ENCODE assay signal across 28 cellular contexts in genomic region chr11:133987221-133987620, GRCh38. TPM values are rescaled to one million over a fixed set of nuclear protein-coding genes. Genes with fewer than 3 reads are reported as not detected.
"Had no signal": no experiment of that assay in that cellular context is flagged by ENCODE, and none has a peak within 500 bp of the region (broad histone marks: within the 10 kb centered on the region; RNA-seq: fewer than 3 reads in every experiment).

No MANE protein-coding gene starts in this region.

- H3K9me3 ChIP-seq: ascending aorta, esophagus squamous epithelium, gastroesophageal sphincter, heart right ventricle had no signal

- H3K4me1 ChIP-seq: ascending aorta, esophagus squamous epithelium, gastroesophageal sphincter had no signal

- H3K27ac ChIP-seq: ascending aorta, brain microvascular endothelial cell, coronary artery, dorsolateral prefrontal cortex, esophagus squamous epithelium, gastroesophageal sphincter, heart right ventricle had no signal

- H3K27me3 ChIP-seq: ascending aorta, brain microvascular endothelial cell, gastroesophageal sphincter had no signal

- H3K36me3 ChIP-seq: ascending aorta, brain microvascular endothelial cell, esophagus squamous epithelium, gastroesophageal sphincter, heart right ventricle had no signal

- DNase-seq: activated CD4-positive, alpha-beta memory T cell treated with anti-CD3 and anti-CD28 coated beads for 36 hours; activated CD4-positive, alpha-beta T cell treated with anti-CD3 and anti-CD28 coated beads for 36 hours; activated CD4-positive, alpha-beta T cell treated with anti-CD3 and anti-CD28 coated beads, Interleukin-2, amount 10 ng/mL, durations not matched to agents 24 days and 14 days; activated CD4-positive, CD25-positive, alpha-beta regulatory T cell; activated CD4-positive, CD25-positive, alpha-beta regulatory T cell treated with anti-CD3 and anti-CD28 coated beads, Interleukin-2, amount 50 U/mL, for 72 hours; activated CD8-positive, alpha-beta memory T cell treated with anti-CD3 and anti-CD28 coated beads, Interleukin-2, amount 10 ng/mL, durations not matched to agents 7 days and 5 days; activated CD8-positive, alpha-beta memory T cell treated with anti-CD3 and anti-CD28 coated beads, Interleukin-2, amount 50 U/mL, for 4 hours; activated CD8-positive, alpha-beta T cell treated with anti-CD3 and anti-CD28 coated beads, Interleukin-2, amount 10 ng/mL, durations not matched to agents 7 days and 5 days; activated gamma-delta T cell; activated naive CD4-positive, alpha-beta T cell; activated naive CD4-positive, alpha-beta T cell treated with anti-CD3 and anti-CD28 coated beads, Interleukin-2, amount 10 ng/mL, durations not matched to agents 7 days and 5 days; activated naive CD8-positive, alpha-beta T cell treated with anti-CD3 and anti-CD28 coated beads, Interleukin-2, amount 10 ng/mL, durations not matched to agents 7 days and 5 days; activated T-cell treated with anti-CD3 and anti-CD28 coated beads, Interleukin-2, amount 50 U/mL, for 1 hour; activated T-cell treated with anti-CD3 and anti-CD28 coated beads, Interleukin-2, amount 50 U/mL, for 48 hours; brain microvascular endothelial cell; dorsolateral prefrontal cortex; effector memory CD4-positive, alpha-beta T cell; erythroblast; esophagus squamous epithelium; foreskin melanocyte; heart right ventricle; T-helper 2 cell had no signal

- H3K4me3 ChIP-seq: ascending aorta, coronary artery, dorsolateral prefrontal cortex, esophagus squamous epithelium, gastroesophageal sphincter, heart right ventricle had no signal

- ATAC-seq: activated CD4-positive, alpha-beta T cell treated with anti-CD3 and anti-CD28 coated beads for 36 hours; activated CD8-positive, alpha-beta memory T cell treated with anti-CD3 and anti-CD28 coated beads, Interleukin-2, amount 10 ng/mL, durations not matched to agents 7 days and 5 days; activated CD8-positive, alpha-beta T cell treated with anti-CD3 and anti-CD28 coated beads, Interleukin-2, amount 10 ng/mL, durations not matched to agents 7 days and 5 days; activated naive CD4-positive, alpha-beta T cell treated with anti-CD3 and anti-CD28 coated beads, Interleukin-2, amount 50 U/mL, for 72 hours; gastroesophageal sphincter; heart right ventricle had no signal

RNA-seq across cellular contexts. Expression of gene IGSF9B, which starts 30.5 kb away (rescaled TPM):
- total RNA-seq: glomerular endothelial cell had no signal
- polyA plus RNA-seq: fibroblast of lung had no signal
